ENCODE assay signal across 15 cellular contexts in genomic region chr2:19785432-19785831, GRCh38.
DNase-seq lines count a peak whose midpoint lies in the region; ATAC-seq, FAIRE-seq and TF ChIP-seq lines count a peak whose summit lies in the region.
"Had no signal": no experiment of that assay in that cellular context is flagged by ENCODE, and none has a peak within 500 bp of the region (broad histone marks: within the 10 kb centered on the region; RNA-seq: fewer than 3 reads in every experiment).

No MANE protein-coding gene starts in this region.

- no peak overlapping the region for H3K27ac Mint-ChIP-seq in activated CD8-positive, alpha-beta memory T cell treated with anti-CD3 and anti-CD28 coated beads, Interleukin-2, amount 10 ng/mL, durations not matched to agents 7 days and 5 days
- H3K27ac Mint-ChIP-seq in astrocyte (ENCODE audit: unreplicated experiment), result peak overlapping the region; percentile 10

- H3K4me1 Mint-ChIP-seq in activated CD8-positive, alpha-beta memory T cell treated with anti-CD3 and anti-CD28 coated beads, Interleukin-2, amount 10 ng/mL, durations not matched to agents 7 days and 5 days, result no peaks in the 10 kb centered on the region
- H3K4me1 Mint-ChIP-seq in astrocyte (ENCODE audit: low read depth, unreplicated experiment), result peaks cover 19% of the 10 kb centered on the region
- H3K4me1 Mint-ChIP-seq: CD4-positive, CD25-positive, alpha-beta regulatory T cell had no signal

- no peak overlapping the region for H3K4me2 ChIP-seq in astrocyte (ENCODE audit: low read length)

- H3K27me3 ChIP-seq in astrocyte (ENCODE audit: insufficient read depth, low read length) (no peaks in the 10 kb centered on the region), heart left ventricle (no peaks in the 10 kb centered on the region), skeletal muscle tissue (ENCODE audit: control insufficient read depth in 3 of 3, insufficient read depth in 3 of 3, low read length in 3 of 3) (no peaks in the 10 kb centered on the region), uterus (no peaks in the 10 kb centered on the region)

- WGBS in heart left ventricle, 4 donors, result 47 to 65% (median 56%) methylated on average over 7 of the region's 7 CpGs

- H3K4me3 Mint-ChIP-seq in activated CD8-positive, alpha-beta memory T cell treated with anti-CD3 and anti-CD28 coated beads, Interleukin-2, amount 10 ng/mL, durations not matched to agents 7 days and 5 days, result no peak overlapping the region
- no peak overlapping the region for H3K4me3 Mint-ChIP-seq in astrocyte (ENCODE audit: unreplicated experiment)
- H3K4me3 Mint-ChIP-seq: CD4-positive, CD25-positive, alpha-beta regulatory T cell had no signal

- TF ChIP-seq CTCF in astrocyte (IDR thresholded peaks at IDR 0.05; ENCODE audit: insufficient read depth, low read depth, low read length), result no peak
- no peak for TF ChIP-seq CTCF in heart left ventricle (IDR thresholded peaks at IDR 0.05)
- no peak for TF ChIP-seq CTCF in uterus (IDR thresholded peaks at IDR 0.05)

- no peak overlapping the region for H3K27ac ChIP-seq in astrocyte (ENCODE audit: low read depth, low read length)
- peak overlapping the region in 4 of 12 donors; percentile 3 to 61 (median 13) for H3K27ac ChIP-seq in heart left ventricle
- H3K27ac ChIP-seq in skeletal muscle tissue (ENCODE audit: low read depth, low read length), result peak overlapping the region; percentile 9
- H3K27ac ChIP-seq in uterus, result no peak overlapping the region
- H3K27ac ChIP-seq: 22Rv1 had no signal

- no peaks in the 10 kb centered on the region for H4K20me1 ChIP-seq in astrocyte (ENCODE audit: insufficient read depth, low read length)

- H3K79me2 ChIP-seq in astrocyte (ENCODE audit: insufficient read depth, low read length), result no peaks in the 10 kb centered on the region

- H3K4me3 ChIP-seq in astrocyte (ENCODE audit: insufficient read depth, low read depth, low read length) (no peak overlapping the region), heart left ventricle (peak overlapping the region in 1 of 12 donors; percentile 37), skeletal muscle tissue (ENCODE audit: low read length in 3 of 3) (peak overlapping the region in 1 of 3 donors; percentile 17), uterus (no peak overlapping the region)

- DNase-seq in activated CD8-positive, alpha-beta memory T cell treated with anti-CD3 and anti-CD28 coated beads for 24 hours, result peak; percentile 1
- no peak for DNase-seq in activated CD8-positive, alpha-beta memory T cell treated with anti-CD3 and anti-CD28 coated beads, Interleukin-2, amount 10 ng/mL, durations not matched to agents 7 days and 5 days
- peak; percentile 54 for DNase-seq in astrocyte (ENCODE audit: low read depth)
- peak in 2 of 5 donors; percentile 43 to 61 for DNase-seq in heart left ventricle
- no peak for DNase-seq in uterus
- no peak for DNase-seq in pons (ENCODE audit: low spot score)
- DNase-seq in NCI-H526 (lab: John Stamatoyannopoulos, UW), result no peak
- DNase-seq: anterior cingulate cortex; CD4-positive, CD25-positive, alpha-beta regulatory T cell; DMS79 treated with DMSO at 0.1 percent for 48 hours; NCI-H1436 treated with DMSO at 0.1 percent for 48 hours; NCI-H446; stimulated activated CD4-positive, alpha-beta T cell treated with anti-CD3 and anti-CD28 coated beads, Interleukin-2, amount 100 ng/mL, for 48 hours had no signal

- H3K27me3 Mint-ChIP-seq in activated CD8-positive, alpha-beta memory T cell treated with anti-CD3 and anti-CD28 coated beads, Interleukin-2, amount 10 ng/mL, durations not matched to agents 7 days and 5 days, result no peaks in the 10 kb centered on the region
- H3K27me3 Mint-ChIP-seq in astrocyte (ENCODE audit: low read depth, unreplicated experiment), result peaks cover 20% of the 10 kb centered on the region
- H3K27me3 Mint-ChIP-seq: CD4-positive, CD25-positive, alpha-beta regulatory T cell had no signal

- H3K9me3 ChIP-seq in astrocyte (ENCODE audit: insufficient read depth, low read depth, low read length) (no peaks in the 10 kb centered on the region), heart left ventricle (no peaks in the 10 kb centered on the region), skeletal muscle tissue (ENCODE audit: control insufficient read depth in 3 of 3, low read length in 3 of 3) (no peaks in the 10 kb centered on the region), uterus (no peaks in the 10 kb centered on the region)

- TF ChIP-seq POLR2A in heart left ventricle (IDR thresholded peaks at IDR 0.05), result no peak
- no peak for TF ChIP-seq POLR2A in uterus (IDR thresholded peaks at IDR 0.05)

- H3K36me3 ChIP-seq in astrocyte (ENCODE audit: insufficient read depth, low read length), result no peaks in the 10 kb centered on the region
- no peaks in the 10 kb centered on the region for H3K36me3 ChIP-seq in heart left ventricle
- no peaks in the 10 kb centered on the region for H3K36me3 ChIP-seq in skeletal muscle tissue (ENCODE audit: control insufficient read depth in 3 of 3, insufficient read depth in 3 of 3, low read length in 3 of 3)
- H3K36me3 ChIP-seq in uterus, result no peaks in the 10 kb centered on the region

- no peaks in the 10 kb centered on the region for H3K36me3 Mint-ChIP-seq in activated CD8-positive, alpha-beta memory T cell treated with anti-CD3 and anti-CD28 coated beads, Interleukin-2, amount 10 ng/mL, durations not matched to agents 7 days and 5 days
- H3K36me3 Mint-ChIP-seq in astrocyte (ENCODE audit: low read depth, unreplicated experiment), result no peaks in the 10 kb centered on the region
- H3K36me3 Mint-ChIP-seq: CD4-positive, CD25-positive, alpha-beta regulatory T cell had no signal

- H3K9ac ChIP-seq in astrocyte (ENCODE audit: low read length) (no peak overlapping the region), skeletal muscle tissue (ENCODE audit: low read depth in 1 of 3, low read length in 3 of 3) (no peak overlapping the region)

- no peaks in the 10 kb centered on the region for H3K9me3 Mint-ChIP-seq in activated CD8-positive, alpha-beta memory T cell treated with anti-CD3 and anti-CD28 coated beads, Interleukin-2, amount 10 ng/mL, durations not matched to agents 7 days and 5 days (ENCODE audit: low read depth)
- peaks cover 2% of the 10 kb centered on the region for H3K9me3 Mint-ChIP-seq in astrocyte (ENCODE audit: unreplicated experiment)

- intact Hi-C loops in heart left ventricle (cut with DNase I), result loop anchor here in 1 of 10 donors (2.0 kb wide), 1 partner anchor 15 kb away; no protein-coding TSS in a partner anchor
- intact Hi-C loops in uterus (cut with DNase I; ENCODE audit: low total_unique reads), result no loop called here

- H3K4me1 ChIP-seq in astrocyte (ENCODE audit: insufficient read depth, low read length) (peaks cover 17% of the 10 kb centered on the region), heart left ventricle (peaks cover 0 to 16% (median 2%) of the 10 kb centered on the region in 12 donors), skeletal muscle tissue (ENCODE audit: control insufficient read depth in 3 of 3, insufficient read depth in 3 of 3, low read length in 3 of 3) (peaks cover 5 to 27% (median 18%) of the 10 kb centered on the region in 3 donors), uterus (no peaks in the 10 kb centered on the region)

- CTCF ChIA-PET in activated CD8-positive, alpha-beta memory T cell treated with anti-CD3 and anti-CD28 coated beads, Interleukin-2, amount 10 ng/mL, durations not matched to agents 7 days and 5 days (lab: Charles Lee), result no interaction called here

- FAIRE-seq in astrocyte (lab: Jason Lieb, UNC), result no peak

- H2AFZ ChIP-seq in astrocyte (ENCODE audit: low read depth, low read length), result no peak overlapping the region

- no peak for ATAC-seq in activated CD8-positive, alpha-beta memory T cell treated with anti-CD3 and anti-CD28 coated beads, Interleukin-2, amount 10 ng/mL, durations not matched to agents 7 days and 5 days
- peak; percentile 80 to 93 (median 88) for ATAC-seq in heart left ventricle

Comparison
In these comparisons a context has a peak if more than half of its experiments do, and no peak if none do; other contexts are left out.
1. DNase-seq: peak in activated CD8-positive, alpha-beta memory T cell treated with anti-CD3 and anti-CD28 coated beads for 24 hours (single experiment) and astrocyte (single experiment); none in activated CD8-positive, alpha-beta memory T cell treated with anti-CD3 and anti-CD28 coated beads, Interleukin-2, amount 10 ng/mL, durations not matched to agents 7 days and 5 days (single experiment), uterus (0 of 2), pons (single experiment) and NCI-H526 (0 of 2).